In genomic region chr4:137531951-137532868, GRCh38 we compare ENCODE assay signal across 2 cellular contexts.
TF ChIP-seq lines count a peak whose summit lies in the region.

PCDH18 (minus strand) TSS chr4:137532494; CDS start chr4:137532088, 406 bp downstream.

TF ChIP-seq in liver, 16 proteins besides CTCF, POLR2A, EP300 and RAD21 (continued from another document):
- TF ChIP-seq EGR1 (IDR thresholded peaks at IDR 0.05; ENCODE audit: low read depth in 2 of 2) = no peak
- no peak for TF ChIP-seq FOXA1 (IDR thresholded peaks at IDR 0.05)
- TF ChIP-seq SP1 (IDR thresholded peaks at IDR 0.05) = no peak
- no peak for TF ChIP-seq NR2F2 (IDR thresholded peaks at IDR 0.05)
- TF ChIP-seq REST (IDR thresholded peaks at IDR 0.05) = no peak
TF ChIP-seq in liver: peak in this region for 0.

TF ChIP-seq in HepG2, 621 proteins besides CTCF, POLR2A, EP300 and RAD21 (continued from another document):
- TF ChIP-seq CEBPB (IDR thresholded peaks at IDR 0.05; ENCODE audit: borderline replicate concordance, low read depth, low read length) (no peak), RAD51 (IDR thresholded peaks at IDR 0.05; ENCODE audit: borderline replicate concordance) (no peak)
